In the genomic region with DNA sequence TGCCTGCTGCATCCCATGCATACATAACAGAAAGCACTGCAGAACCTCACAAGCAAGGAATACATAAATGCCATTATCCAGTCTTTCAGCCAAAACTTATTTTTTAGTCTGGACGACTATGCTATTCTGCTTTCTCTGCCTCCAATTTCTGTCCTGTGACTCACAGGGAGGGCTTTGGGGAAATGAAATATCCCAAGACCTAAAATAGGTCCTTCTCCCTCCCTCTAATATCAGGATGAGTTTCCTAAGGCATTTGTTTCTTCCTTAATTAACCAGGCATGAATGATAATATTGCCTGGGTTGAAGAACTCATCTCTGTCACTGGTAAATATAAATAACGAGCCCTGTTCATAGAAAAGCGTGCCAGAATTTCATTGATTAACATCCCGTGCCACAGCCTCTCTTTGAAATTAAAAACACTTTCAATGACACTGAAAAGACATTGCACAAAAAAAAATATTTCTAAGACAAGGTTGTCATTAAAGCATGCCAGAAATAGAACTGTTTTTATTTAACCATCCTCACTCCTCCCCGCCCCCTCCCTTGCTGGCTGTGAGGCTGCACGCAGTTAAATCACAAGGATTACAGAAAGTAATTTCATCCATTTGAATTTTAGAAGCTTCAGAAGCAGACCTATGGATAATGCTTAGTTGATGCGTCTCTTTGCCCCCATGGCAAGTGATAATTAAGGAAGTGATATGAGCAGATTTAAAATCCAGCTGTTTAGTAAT, we compare ENCODE assay signal across 17 cellular contexts.
DNase-seq lines count a peak whose midpoint lies in the region; ATAC-seq and TF ChIP-seq lines count a peak whose summit lies in the region.
"Had no signal": no experiment of that assay in that cellular context is flagged by ENCODE, and none has a peak within 500 bp of the region (broad histone marks: within the 10 kb centered on the region; RNA-seq: fewer than 3 reads in every experiment).

No MANE protein-coding gene starts in this region.

- H3K27ac ChIP-seq in IMR-90 (ENCODE audit: insufficient read depth, low read length), result no peak overlapping the region
- H3K27ac ChIP-seq in mesenchymal stem cell (ENCODE audit: low read length, poor library complexity, severe bottlenecking), result no peak overlapping the region
- peak overlapping the region; percentile 23 for H3K27ac ChIP-seq in skeletal muscle tissue (ENCODE audit: low read depth, low read length)

- 0 out of 2 replicates have a peak overlapping the region, but pooled peaks have one; percentile 20 for H3K4me2 ChIP-seq in IMR-90 (ENCODE audit: low read depth, low read length)
- no peak overlapping the region for H3K4me2 ChIP-seq in mesenchymal stem cell (ENCODE audit: low read length, poor library complexity, severe bottlenecking)

- 7% methylated on average over 2 of the region's 7 CpGs; no CpG with 5 or more reads in 1 of the 2 experiments for WGBS in IMR-90 (ENCODE audit: extremely low coverage in 2 of 2, insufficient read length in 1 of 2), 2 experiments
- 90% methylated on average over 6 of the region's 7 CpGs for WGBS in mesenchymal stem cell

- H3K18ac ChIP-seq in IMR-90 (ENCODE audit: low read depth, low read length) (no peak overlapping the region), mesenchymal stem cell (ENCODE audit: low read depth in 1 of 2, low read length in 2 of 2) (no peak overlapping the region)

- H4K8ac ChIP-seq in IMR-90 (ENCODE audit: low read depth in 2 of 2, low read length in 2 of 2) (no peak overlapping the region), mesenchymal stem cell (ENCODE audit: low read length) (no peak overlapping the region)

- ATAC-seq in IMR-90 (ENCODE audit: low read depth) (peak; percentile 11; the same call in 1 of the 2 replicates), HG02571 (IDR thresholded peaks at IDR 0.05; ENCODE audit: unreplicated experiment) (no peak)
- ATAC-seq in activated CD8-positive, alpha-beta T cell treated with anti-CD3 and anti-CD28 coated beads, Interleukin-2, amount 10 ng/mL, durations not matched to agents 7 days and 5 days, result no peak
- ATAC-seq: CD8-positive, alpha-beta T cell had no signal

- POLR2A ChIA-PET in IMR-90 (lab: Charles Lee; ENCODE audit: unreplicated experiment), result no interaction called here
- POLR2A ChIA-PET in activated CD8-positive, alpha-beta T cell treated with anti-CD3 and anti-CD28 coated beads, Interleukin-2, amount 10 ng/mL, durations not matched to agents 7 days and 5 days (lab: Charles Lee), result no interaction called here

- H3K9me3 ChIP-seq in IMR-90 (ENCODE audit: control insufficient read depth, insufficient read depth, low read length), result no peaks in the 10 kb centered on the region
- H3K9me3 ChIP-seq in mesenchymal stem cell (ENCODE audit: control insufficient read depth, low read length), result no peaks in the 10 kb centered on the region
- H3K9me3 ChIP-seq in skeletal muscle tissue (ENCODE audit: control insufficient read depth in 3 of 3, low read length in 3 of 3), result no peaks in the 10 kb centered on the region

- BruUV-seq in IMR-90 (replicated peaks; lab: Mats Ljungman, UMichigan), result no TSS peak

- no peak overlapping the region for H3K4ac ChIP-seq in IMR-90 (ENCODE audit: low read depth, low read length)
- no peak overlapping the region for H3K4ac ChIP-seq in mesenchymal stem cell (ENCODE audit: low read depth in 1 of 2, low read length in 2 of 2)

- no peak overlapping the region for H3K27ac Mint-ChIP-seq in activated CD8-positive, alpha-beta T cell treated with anti-CD3 and anti-CD28 coated beads, Interleukin-2, amount 10 ng/mL, durations not matched to agents 7 days and 5 days
- H3K27ac Mint-ChIP-seq: CD8-positive, alpha-beta T cell had no signal

- H4K5ac ChIP-seq in IMR-90 (ENCODE audit: low read depth, low read length), result no peak overlapping the region

- no peaks in the 10 kb centered on the region for H3K9me3 Mint-ChIP-seq in activated CD8-positive, alpha-beta T cell treated with anti-CD3 and anti-CD28 coated beads, Interleukin-2, amount 10 ng/mL, durations not matched to agents 7 days and 5 days (ENCODE audit: insufficient read depth)
- H3K9me3 Mint-ChIP-seq: CD8-positive, alpha-beta T cell had no signal

- in situ Hi-C loops in IMR-90 (cut with MboI; ENCODE audit: low sequenced_read_pairs), result no loop called here

- TF ChIP-seq CTCF in IMR-90 (conservative IDR thresholded peaks at IDR 0.05; ENCODE audit: low read depth, low read length), result no peak

- no peak overlapping the region for H3K56ac ChIP-seq in IMR-90 (ENCODE audit: extremely low read depth, insufficient read depth, low read length)

- H3K4me1 ChIP-seq in IMR-90 (ENCODE audit: control insufficient read depth, insufficient read depth, low read length) (peaks cover 3% of the 10 kb centered on the region; the same call in 1 of the 2 replicates), mesenchymal stem cell (ENCODE audit: control insufficient read depth, insufficient read depth, low read depth, low read length) (no peaks in the 10 kb centered on the region), skeletal muscle tissue (ENCODE audit: control insufficient read depth in 3 of 3, insufficient read depth in 3 of 3, low read length in 3 of 3) (peaks cover 15 to 29% (median 19%) of the 10 kb centered on the region in 3 donors)

- peaks cover 3% of the 10 kb centered on the region; the same call in 1 of the 2 replicates for H3K9me1 ChIP-seq in IMR-90 (ENCODE audit: insufficient read depth, low read length)

- no peak overlapping the region for H2BK12ac ChIP-seq in mesenchymal stem cell (ENCODE audit: low read length in 2 of 2)

- no peak overlapping the region for H3K4me3 Mint-ChIP-seq in activated CD8-positive, alpha-beta T cell treated with anti-CD3 and anti-CD28 coated beads, Interleukin-2, amount 10 ng/mL, durations not matched to agents 7 days and 5 days
- H3K4me3 Mint-ChIP-seq: CD8-positive, alpha-beta T cell had no signal

- H2AK5ac ChIP-seq in IMR-90 (ENCODE audit: low read depth, low read length) (no peak overlapping the region), mesenchymal stem cell (ENCODE audit: low read length, severe bottlenecking) (no peak overlapping the region)

- dilution Hi-C loops in IMR-90 (cut with HindIII; ENCODE audit: low sequenced_read_pairs, unreplicated experiment), result no loop called here

- no peak for TF ChIP-seq POLR2A in IMR-90 (IDR thresholded peaks at IDR 0.05; ENCODE audit: low read depth, low read length)

- H3K36me3 Mint-ChIP-seq in activated CD8-positive, alpha-beta T cell treated with anti-CD3 and anti-CD28 coated beads, Interleukin-2, amount 10 ng/mL, durations not matched to agents 7 days and 5 days (ENCODE audit: low read depth), result peaks cover 4% of the 10 kb centered on the region
- H3K36me3 Mint-ChIP-seq: CD8-positive, alpha-beta T cell had no signal

- no peak overlapping the region for H2BK120ac ChIP-seq in IMR-90 (ENCODE audit: low read depth, low read length)
- no peak overlapping the region for H2BK120ac ChIP-seq in mesenchymal stem cell (ENCODE audit: low read depth, low read length)

- no peaks in the 10 kb centered on the region for H3K4me1 Mint-ChIP-seq in activated CD8-positive, alpha-beta T cell treated with anti-CD3 and anti-CD28 coated beads, Interleukin-2, amount 10 ng/mL, durations not matched to agents 7 days and 5 days (ENCODE audit: low read depth)

- CTCF ChIA-PET in IMR-90 (lab: Yijun Ruan, JAX), result interaction anchor here (0.6 to 1.2 kb wide), 2 partner anchors 144 to 227 kb away, joined by 3 to 4 read pairs; no protein-coding TSS in a partner anchor
- CTCF ChIA-PET in activated CD8-positive, alpha-beta T cell treated with anti-CD3 and anti-CD28 coated beads, Interleukin-2, amount 10 ng/mL, durations not matched to agents 7 days and 5 days (lab: Charles Lee), result interaction anchor here (0.9 to 1.0 kb wide), 2 partner anchors 17 to 98 kb away, joined by 4 read pairs; no protein-coding TSS in a partner anchor

- no peaks in the 10 kb centered on the region for H4K20me1 ChIP-seq in IMR-90 (ENCODE audit: insufficient read depth, low read length)

- H2AK9ac ChIP-seq in IMR-90 (replicated peaks; ENCODE audit: low read depth, low read length, poor library complexity), result no peak overlapping the region

- H3K27me3 ChIP-seq in IMR-90 (ENCODE audit: control insufficient read depth, insufficient read depth, low read length) (no peaks in the 10 kb centered on the region), mesenchymal stem cell (ENCODE audit: control insufficient read depth in 1 of 2, insufficient read depth in 1 of 2, low read length in 2 of 2) (no peaks in the 10 kb centered on the region), skeletal muscle tissue (ENCODE audit: control insufficient read depth in 3 of 3, insufficient read depth in 3 of 3, low read length in 3 of 3) (peaks cover 0 to 3% (median 0%) of the 10 kb centered on the region in 3 donors)

- DNase-seq in IMR-90, result no peak
- DNase-seq in fibroblast of peridontal ligament (ENCODE audit: extremely low read depth), result peak; percentile 18
- no peak for DNase-seq in mesenchymal stem cell
- no peak for DNase-seq in activated CD8-positive, alpha-beta T cell treated with anti-CD3 and anti-CD28 coated beads, Interleukin-2, amount 10 ng/mL, durations not matched to agents 7 days and 5 days
- DNase-seq in NCI-H2107 treated with DMSO at 0.1 percent for 48 hours (lab: John Stamatoyannopoulos, UW; ENCODE audit: unreplicated experiment), result no peak
- DNase-seq in dedifferentiated amniotic fluid mesenchymal stem cell (ENCODE audit: extremely low spot score), result no peak
- DNase-seq: activated CD4-positive, alpha-beta T cell treated with anti-CD3 and anti-CD28 coated beads, Interleukin-2, amount 50 U/mL, for 4 hours; activated naive CD4-positive, alpha-beta T cell treated with anti-CD3 and anti-CD28 coated beads, Interleukin-2, amount 50 U/mL, for 16 hours; activated T-cell treated with anti-CD3 and anti-CD28 coated beads, Interleukin-2, amount 50 U/mL, for 1 hour; CD8-positive, alpha-beta T cell; DMS79; effector memory CD4-positive, alpha-beta T cell; KG1; NCI-H1105; stimulated activated naive CD4-positive, alpha-beta T cell had no signal

- intact Hi-C loops in IMR-90 (cut with micrococcal nuclease), result no loop called here

- H3K23ac ChIP-seq in IMR-90 (ENCODE audit: low read depth, low read length) (no peak overlapping the region), mesenchymal stem cell (ENCODE audit: low read length in 2 of 2) (no peak overlapping the region)

- no peak for TF ChIP-seq RAD21 in IMR-90 (IDR thresholded peaks at IDR 0.05; ENCODE audit: low read length)

- H4K91ac ChIP-seq in IMR-90 (ENCODE audit: insufficient read depth, low read depth, low read length) (no peak overlapping the region), mesenchymal stem cell (ENCODE audit: low read length) (no peak overlapping the region)

- H3K36me3 ChIP-seq in IMR-90 (ENCODE audit: control insufficient read depth, insufficient read depth, low read length) (no peaks in the 10 kb centered on the region), mesenchymal stem cell (ENCODE audit: control insufficient read depth in 1 of 2, insufficient read depth in 2 of 2, low read depth in 1 of 2, low read length in 2 of 2) (no peaks in the 10 kb centered on the region), skeletal muscle tissue (ENCODE audit: control insufficient read depth in 3 of 3, insufficient read depth in 3 of 3, low read length in 3 of 3) (no peaks in the 10 kb centered on the region)

- H3K14ac ChIP-seq in IMR-90 (replicated peaks; ENCODE audit: low read depth, low read length), result no peak overlapping the region
- H3K14ac ChIP-seq in mesenchymal stem cell (ENCODE audit: low read length in 2 of 2), result no peak overlapping the region

- H3K27me3 Mint-ChIP-seq in activated CD8-positive, alpha-beta T cell treated with anti-CD3 and anti-CD28 coated beads, Interleukin-2, amount 10 ng/mL, durations not matched to agents 7 days and 5 days (ENCODE audit: low read depth), result peaks cover 46% of the 10 kb centered on the region

- H2BK5ac ChIP-seq in IMR-90 (ENCODE audit: low read depth, low read length, poor library complexity, severe bottlenecking), result no peak overlapping the region
- H2BK5ac ChIP-seq in mesenchymal stem cell (ENCODE audit: low read depth, low read length, poor library complexity, severe bottlenecking), result no peak overlapping the region

- no peaks in the 10 kb centered on the region for H3K79me1 ChIP-seq in IMR-90 (ENCODE audit: low read depth in 1 of 2, low read length in 2 of 2)
- H3K79me1 ChIP-seq in mesenchymal stem cell (replicated peaks; ENCODE audit: low read length, poor library complexity, severe bottlenecking), result no peaks in the 10 kb centered on the region

- H2BK15ac ChIP-seq in IMR-90 (ENCODE audit: low read depth, low read length) (no peak overlapping the region), mesenchymal stem cell (ENCODE audit: low read depth, poor library complexity, severe bottlenecking) (no peak overlapping the region)

- no peak overlapping the region for H3K9ac ChIP-seq in IMR-90 (ENCODE audit: low read depth, low read length)
- peak overlapping the region; percentile 27 for H3K9ac ChIP-seq in mesenchymal stem cell (ENCODE audit: low read length)
- no peak overlapping the region for H3K9ac ChIP-seq in skeletal muscle tissue (ENCODE audit: low read depth in 1 of 3, low read length in 3 of 3)

- H2AFZ ChIP-seq in IMR-90 (replicated peaks; ENCODE audit: low read length, poor library complexity), result peak overlapping the region; percentile 77
- no peak overlapping the region for H2AFZ ChIP-seq in mesenchymal stem cell (ENCODE audit: low read depth, low read length)

- no peak overlapping the region for H2BK20ac ChIP-seq in IMR-90 (ENCODE audit: low read depth, low read length)

- H3K4me3 ChIP-seq in IMR-90 (ENCODE audit: insufficient read depth, low read depth, low read length), result no peak overlapping the region
- peak overlapping the region in 1 of 2 experiments; percentile 48 for H3K4me3 ChIP-seq in mesenchymal stem cell (ENCODE audit: insufficient read depth in 1 of 2, low read depth in 1 of 2, low read length in 2 of 2)
- peak overlapping the region in 2 of 3 donors; percentile 15 to 20 for H3K4me3 ChIP-seq in skeletal muscle tissue (ENCODE audit: low read length in 3 of 3)
